2 cellular contexts compared by ENCODE assay signal in genomic region chr3:98326036-98326435, GRCh38.
TF ChIP-seq lines count a peak whose summit lies in the region.

No MANE protein-coding gene starts in this region.

TF ChIP-seq in GM23338, 12 proteins besides CTCF, POLR2A, EP300 and RAD21:
- TF ChIP-seq POLR2AphosphoS5 (IDR thresholded peaks at IDR 0.05; ENCODE audit: low read depth) = peak; percentile 21; the same call in 1 of the 2 replicates
- no peak for TF ChIP-seq NANOG (IDR thresholded peaks at IDR 0.05; ENCODE audit: borderline replicate concordance)

TF ChIP-seq in endothelial cell of umbilical vein, 7 proteins besides CTCF, POLR2A, EP300 and RAD21:
- TF ChIP-seq GATA2 (IDR thresholded peaks at IDR 0.05; ENCODE audit: insufficient read depth, insufficient read length, low read depth, low read length) = no peak
- TF ChIP-seq EZH2 (IDR thresholded peaks at IDR 0.05; ENCODE audit: borderline replicate concordance, low read depth, low read length, severe bottlenecking) = no peak
- no peak for TF ChIP-seq POLR2AphosphoS5 (IDR thresholded peaks at IDR 0.05; ENCODE audit: insufficient read depth, low read depth, low read length)
- TF ChIP-seq MYC (IDR thresholded peaks at IDR 0.05; ENCODE audit: low read depth, low read length) = no peak
- TF ChIP-seq JUN (IDR thresholded peaks at IDR 0.05; ENCODE audit: borderline replicate concordance, insufficient read depth, insufficient read length, low read depth) = no peak
- TF ChIP-seq FOS (IDR thresholded peaks at IDR 0.05; ENCODE audit: borderline replicate concordance, insufficient read depth, low read length) = no peak
- no peak for TF ChIP-seq MAX (IDR thresholded peaks at IDR 0.05; ENCODE audit: insufficient read depth, insufficient read length)
TF ChIP-seq in endothelial cell of umbilical vein: peak in this region for 0.
